16 cellular contexts compared by ENCODE assay signal in the genomic region with DNA sequence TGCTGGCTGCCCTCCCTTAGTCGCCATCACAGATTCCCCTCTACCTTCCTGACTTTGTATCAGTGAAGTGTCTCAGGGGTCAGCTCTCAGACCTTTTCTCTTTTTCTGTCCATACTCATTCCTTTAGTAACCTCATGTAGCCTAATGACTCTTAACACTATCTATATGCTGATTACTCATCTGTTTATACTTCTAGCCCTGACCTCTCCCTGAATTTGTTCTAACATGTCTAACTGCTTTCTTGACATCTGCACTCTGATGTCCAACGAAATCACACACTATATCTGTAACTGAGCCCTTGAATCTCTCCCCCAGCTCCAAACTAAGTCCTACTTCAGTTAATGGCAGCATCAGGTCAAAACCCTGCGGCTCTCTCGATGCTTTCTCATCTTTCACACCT.
DNase-seq lines count a peak whose midpoint lies in the region; ATAC-seq and TF ChIP-seq lines count a peak whose summit lies in the region.
"Had no signal": no experiment of that assay in that cellular context is flagged by ENCODE, and none has a peak within 500 bp of the region (broad histone marks: within the 10 kb centered on the region; RNA-seq: fewer than 3 reads in every experiment).

No MANE protein-coding gene starts in this region.

- H3K27me3 Mint-ChIP-seq in type B pancreatic cell = no peaks in the 10 kb centered on the region

- H3K27ac Mint-ChIP-seq in type B pancreatic cell = no peak overlapping the region

- no peak overlapping the region for H3K4me3 ChIP-seq in PC-9
- no peak overlapping the region for H3K4me3 ChIP-seq in mucosa of descending colon

- no peaks in the 10 kb centered on the region for H3K9me2 ChIP-seq in PC-9 (ENCODE audit: insufficient read depth)

- ATAC-seq in esophagus mucosa (peak; percentile 87), mucosa of descending colon (no peak)

- H3K36me3 ChIP-seq in PC-9 (ENCODE audit: low read depth) = no peaks in the 10 kb centered on the region
- no peaks in the 10 kb centered on the region for H3K36me3 ChIP-seq in mucosa of descending colon (ENCODE audit: low read depth)

- no peaks in the 10 kb centered on the region for H3K36me3 Mint-ChIP-seq in type B pancreatic cell

- POLR2A ChIA-PET in PC-9 (lab: Charles Lee; ENCODE audit: unreplicated experiment) = interaction anchor here (0.6 kb wide), 1 partner anchor 51 kb away, joined by 10 read pairs; no protein-coding TSS in a partner anchor

- no peaks in the 10 kb centered on the region for H3K27me3 ChIP-seq in PC-9 (ENCODE audit: insufficient read depth, low read depth)

- DNase-seq in EL (peak; percentile 22), PC-9 (peak in 1 of 2 experiments; percentile 75), iris pigment epithelial cell (ENCODE audit: low read depth) (peak; percentile 17), type B pancreatic cell (ENCODE audit: extremely low spot score, unreplicated experiment) (no peak), kidney tubule cell (ENCODE audit: low spot score) (no peak), NCI-H2029 treated with DMSO at 0.1 percent for 48 hours (lab: John Stamatoyannopoulos, UW) (no peak), mucosa of descending colon (no peak)
- DNase-seq: AML-193, Caco-2, DMS53, NCI-H1048, NCI-H146, NCI-H2107, NCI-H446, SHP77 had no signal

- H3K4me1 Mint-ChIP-seq in type B pancreatic cell (ENCODE audit: unreplicated experiment) = peaks cover 8% of the 10 kb centered on the region

- CTCF ChIA-PET in PC-9 (lab: Charles Lee) = no interaction called here

- no peaks in the 10 kb centered on the region for H3K79me2 ChIP-seq in PC-9 (ENCODE audit: low read depth)

- H3K4me1 ChIP-seq in PC-9 (replicated peaks; ENCODE audit: insufficient read depth) (peaks cover 16% of the 10 kb centered on the region), mucosa of descending colon (ENCODE audit: low read depth) (no peaks in the 10 kb centered on the region)
- H3K4me1 ChIP-seq: Caco-2 had no signal

- H3F3A ChIP-seq in PC-9 (ENCODE audit: insufficient read depth, low read depth) = peaks cover 14% of the 10 kb centered on the region

- no peaks in the 10 kb centered on the region for H3K9me3 Mint-ChIP-seq in type B pancreatic cell

- no peaks in the 10 kb centered on the region for H4K20me1 ChIP-seq in PC-9 (ENCODE audit: insufficient read depth)

- no peak overlapping the region for H3K4me3 Mint-ChIP-seq in type B pancreatic cell

- H2AFZ ChIP-seq in PC-9 = peak overlapping the region; percentile 70

- BruUV-seq in PC-9 (replicated peaks; lab: Mats Ljungman, UMichigan) = no TSS peak

- H3K4me2 ChIP-seq in PC-9 = peak overlapping the region; percentile 34

- H3K27ac ChIP-seq in PC-9 = peak overlapping the region; percentile 54

- intact Hi-C loops in PC-9 (cut with micrococcal nuclease; ENCODE audit: unreplicated experiment) (no loop called here), mucosa of descending colon (cut with DNase I, micrococcal nuclease) (no loop called here)

- H3K9me3 ChIP-seq in PC-9 (ENCODE audit: insufficient read depth, low read depth) (no peaks in the 10 kb centered on the region), mucosa of descending colon (no peaks in the 10 kb centered on the region)
- H3K9me3 ChIP-seq: Caco-2 had no signal

- TF ChIP-seq CTCF in PC-9 (conservative IDR thresholded peaks at IDR 0.05) (no peak), type B pancreatic cell (conservative IDR thresholded peaks at IDR 0.05) (no peak), mucosa of descending colon (IDR thresholded peaks at IDR 0.05) (no peak)

Comparison
In these comparisons a context has a peak if more than half of its experiments do, and no peak if none do; other contexts are left out.
1. DNase-seq: peak in EL (single experiment) and iris pigment epithelial cell (single experiment); none in type B pancreatic cell (single experiment), kidney tubule cell (single experiment), NCI-H2029 treated with DMSO at 0.1 percent for 48 hours (single experiment) and mucosa of descending colon (0 of 3).